ENCODE assay signal across 2 cellular contexts in genomic region chr12:57254506-57255280, GRCh38.
A peak's percentile ranks its signal among the peaks of the same experiment; 100 is the strongest.
TF ChIP-seq lines count a peak whose summit lies in the region.

No MANE protein-coding gene starts in this region.

TF ChIP-seq in HEK293, 187 proteins besides CTCF, POLR2A, EP300 and RAD21:
- TF ChIP-seq ZNF221 (tag by site-specific recombination; IDR thresholded peaks at IDR 0.05; ENCODE audit: borderline replicate concordance): no peak
- TF ChIP-seq REST (tag by site-specific recombination; IDR thresholded peaks at IDR 0.05): peak; percentile 95

TF ChIP-seq in K562, 482 proteins besides CTCF, POLR2A, EP300 and RAD21:
- TF ChIP-seq POLR2G (IDR thresholded peaks at IDR 0.05; ENCODE audit: low read depth, low read length) (peak; percentile 32; the same call in 1 of the 2 replicates), HDAC6 (IDR thresholded peaks at IDR 0.05; ENCODE audit: low read depth, low read length) (no peak)
TF ChIP-seq in K562: peak in this region for 1.
